ENCODE assay signal across 20 cellular contexts in the genomic region with DNA sequence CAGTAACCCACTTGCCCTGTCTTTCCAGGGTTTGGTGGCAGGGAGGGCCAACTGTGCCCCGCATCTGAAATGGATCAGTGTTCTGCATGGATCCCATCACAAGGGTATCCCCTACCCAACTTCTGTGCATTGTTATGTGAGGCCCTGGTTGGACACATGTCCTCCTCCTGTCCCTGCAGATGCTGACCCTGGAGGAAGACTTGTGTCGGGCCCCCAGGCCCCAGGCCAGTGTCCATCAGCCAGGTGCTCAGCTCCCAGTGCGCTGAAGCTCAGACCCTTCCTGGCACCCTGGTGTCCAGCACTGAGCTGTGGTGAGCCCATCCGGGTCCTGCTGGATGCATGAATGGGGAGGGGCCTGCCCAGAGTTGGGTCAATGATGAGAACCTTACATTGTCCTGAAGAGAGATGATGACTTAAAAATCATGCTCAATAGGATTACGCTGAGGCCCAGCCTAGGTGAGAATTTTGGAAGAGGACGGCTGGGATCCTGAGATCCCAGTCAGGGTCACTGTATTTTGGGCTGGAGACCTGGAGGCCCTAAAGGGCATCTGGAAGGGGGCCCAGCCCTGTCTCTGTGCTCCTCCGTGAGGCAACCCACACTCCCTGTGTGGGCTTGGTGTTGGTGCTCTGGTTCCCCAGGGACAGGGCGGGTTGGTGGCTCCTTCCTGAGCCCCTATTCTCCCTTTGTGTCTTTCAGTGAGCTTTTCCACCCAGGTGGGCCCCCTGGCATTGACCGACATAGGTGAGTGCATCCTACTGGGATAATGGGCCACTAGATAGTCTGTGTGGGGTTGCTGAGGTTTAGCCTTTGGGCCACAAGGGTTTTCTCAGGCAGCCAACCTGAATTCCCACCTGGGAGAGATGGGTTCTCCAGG.
"Had no signal": no experiment of that assay in that cellular context is flagged by ENCODE, and none has a peak within 500 bp of the region (broad histone marks: within the 10 kb centered on the region; RNA-seq: fewer than 3 reads in every experiment).

No MANE protein-coding gene starts in this region.

- H3K9me3 ChIP-seq: SK-N-SH had no signal

- H3K4me3 Mint-ChIP-seq: activated naive CD4-positive, alpha-beta T cell treated with anti-CD3 and anti-CD28 coated beads, Interleukin-2, amount 10 ng/mL, durations not matched to agents 7 days and 5 days; activated T-helper 17 cell treated with anti-CD3 and anti-CD28 coated beads, Interleukin-2, amount 50 U/mL, for 72 hours; neural crest cell; T-cell; type B pancreatic cell had no signal

- H3K27ac Mint-ChIP-seq: activated naive CD4-positive, alpha-beta T cell treated with anti-CD3 and anti-CD28 coated beads, Interleukin-2, amount 10 ng/mL, durations not matched to agents 7 days and 5 days; activated T-helper 17 cell treated with anti-CD3 and anti-CD28 coated beads, Interleukin-2, amount 50 U/mL, for 72 hours; T-cell; type B pancreatic cell had no signal

- H3K27ac ChIP-seq: cardiac muscle cell, esophagus muscularis mucosa, ovary had no signal

- H3K27me3 Mint-ChIP-seq: activated naive CD4-positive, alpha-beta T cell treated with anti-CD3 and anti-CD28 coated beads, Interleukin-2, amount 10 ng/mL, durations not matched to agents 7 days and 5 days; activated T-helper 17 cell treated with anti-CD3 and anti-CD28 coated beads, Interleukin-2, amount 50 U/mL, for 72 hours; T-cell; type B pancreatic cell had no signal

- H3K4me1 ChIP-seq: esophagus muscularis mucosa had no signal

- H3K27me3 ChIP-seq: cardiac muscle cell, esophagus muscularis mucosa, ovary had no signal

- ATAC-seq: activated T-helper 17 cell treated with anti-CD3 and anti-CD28 coated beads, Interleukin-2, amount 50 U/mL, for 72 hours; T-cell had no signal

- DNase-seq: activated CD4-positive, alpha-beta T cell treated with anti-CD3 and anti-CD28 coated beads for 1 hour; activated CD4-positive, alpha-beta T cell treated with anti-CD3 and anti-CD28 coated beads, Interleukin-2, amount 50 U/mL, for 4 hours; activated naive CD4-positive, alpha-beta T cell treated with anti-CD3 and anti-CD28 coated beads, Interleukin-2, amount 10 ng/mL, durations not matched to agents 7 days and 5 days; hippocampal formation; midbrain; SK-N-SH; small intestine; stimulated activated CD4-positive, alpha-beta T cell treated with anti-CD3 and anti-CD28 coated beads, Interleukin-4, amount 100 ng/mL, for 4 hours; stimulated activated CD8-positive, alpha-beta memory T cell treated with anti-CD3 and anti-CD28 coated beads, Interleukin-4, amount 100 ng/mL, for 48 hours; stimulated activated naive CD4-positive, alpha-beta T cell treated with Interleukin-2 at 50 U/mL for 16 hours; substantia nigra; T-helper 9 cell had no signal

- H3K9me3 Mint-ChIP-seq: activated T-helper 17 cell treated with anti-CD3 and anti-CD28 coated beads, Interleukin-2, amount 50 U/mL, for 72 hours; neural crest cell; type B pancreatic cell had no signal

- H3K4me1 Mint-ChIP-seq: activated naive CD4-positive, alpha-beta T cell treated with anti-CD3 and anti-CD28 coated beads, Interleukin-2, amount 10 ng/mL, durations not matched to agents 7 days and 5 days; activated T-helper 17 cell treated with anti-CD3 and anti-CD28 coated beads, Interleukin-2, amount 50 U/mL, for 72 hours; neural crest cell; T-cell had no signal

- H3K4me3 ChIP-seq: cardiac muscle cell, esophagus muscularis mucosa, lung, ovary had no signal

- H3K36me3 ChIP-seq: cardiac muscle cell, ovary had no signal

- H3K36me3 Mint-ChIP-seq: activated naive CD4-positive, alpha-beta T cell treated with anti-CD3 and anti-CD28 coated beads, Interleukin-2, amount 10 ng/mL, durations not matched to agents 7 days and 5 days; T-cell; type B pancreatic cell had no signal
